ENCODE assay signal across 24 cellular contexts in genomic region chr7:67955061-67955460, GRCh38.
"Had no signal": no experiment of that assay in that cellular context is flagged by ENCODE, and none has a peak within 500 bp of the region (broad histone marks: within the 10 kb centered on the region; RNA-seq: fewer than 3 reads in every experiment).

No MANE protein-coding gene starts in this region.

- H3K4me3 Mint-ChIP-seq: activated B cell treated with CpG ODN at 0.5 μM for 24 hours; activated CD4-positive, alpha-beta memory T cell treated with anti-CD3 and anti-CD28 coated beads for 36 hours; activated naive CD4-positive, alpha-beta T cell treated with anti-CD3 and anti-CD28 coated beads, Interleukin-2, amount 10 ng/mL, durations not matched to agents 7 days and 5 days; activated T-cell treated with anti-CD3 and anti-CD28 coated beads, Interleukin-2, amount 50 U/mL, for 72 hours; natural killer cell treated with Interleukin-12 subunit alpha and Interleukin-12 subunit beta and Interleukin-15 and Interleukin-18, amount 100 ng/mL, for 72 hours; stimulated activated naive B cell treated with anti-CD40 and anti-IgM and Interleukin-4, amounts not matched to agents 10 μg/mL and 1 μg/mL and 100 μg/mL, for 72 hours had no signal

- H3K4me1 Mint-ChIP-seq: activated B cell treated with CpG ODN at 0.5 μM for 24 hours; activated naive CD4-positive, alpha-beta T cell treated with anti-CD3 and anti-CD28 coated beads, Interleukin-2, amount 10 ng/mL, durations not matched to agents 7 days and 5 days; stimulated activated naive B cell treated with anti-CD40 and anti-IgM and Interleukin-4, amounts not matched to agents 10 μg/mL and 1 μg/mL and 100 μg/mL, for 72 hours had no signal

- H3K27me3 ChIP-seq: esophagus muscularis mucosa, gastrocnemius medialis, right lobe of liver, transverse colon, uterus had no signal

- H3K27me3 Mint-ChIP-seq: activated B cell treated with CpG ODN at 0.5 μM for 24 hours; activated CD4-positive, alpha-beta memory T cell treated with anti-CD3 and anti-CD28 coated beads for 36 hours; activated naive CD4-positive, alpha-beta T cell treated with anti-CD3 and anti-CD28 coated beads, Interleukin-2, amount 10 ng/mL, durations not matched to agents 7 days and 5 days; natural killer cell treated with Interleukin-12 subunit alpha and Interleukin-12 subunit beta and Interleukin-15 and Interleukin-18, amount 100 ng/mL, for 72 hours; stimulated activated naive B cell treated with anti-CD40 and anti-IgM and Interleukin-4, amounts not matched to agents 10 μg/mL and 1 μg/mL and 100 μg/mL, for 72 hours had no signal

- H3K9me3 ChIP-seq: esophagus muscularis mucosa, gastrocnemius medialis, right lobe of liver, transverse colon, uterus had no signal

- H3K27ac ChIP-seq: coronary artery, esophagus muscularis mucosa, gastrocnemius medialis, parathyroid adenoma, right lobe of liver, transverse colon, uterus had no signal

- DNase-seq: activated B cell treated with CpG ODN at 0.5 μM for 24 hours; activated CD4-positive, alpha-beta memory T cell treated with anti-CD3 and anti-CD28 coated beads for 36 hours; activated CD4-positive, alpha-beta T cell treated with anti-CD3 and anti-CD28 coated beads for 4 hours; activated effector memory CD4-positive, alpha-beta T cell treated with anti-CD3 and anti-CD28 coated beads, Interleukin-2, amount 50 U/mL, for 16 hours; activated naive CD4-positive, alpha-beta T cell treated with anti-CD3 and anti-CD28 coated beads, Interleukin-2, amount 10 ng/mL, durations not matched to agents 7 days and 5 days; activated T-cell treated with anti-CD3 and anti-CD28 coated beads, Interleukin-2, amount 50 U/mL, for 72 hours; amygdala; cerebellar nuclear complex; gastrocnemius medialis; hippocampal formation; left ventricle myocardium superior; mammary epithelial cell; midbrain; right lobe of liver; small intestine; stimulated activated CD4-positive, alpha-beta T cell treated with anti-CD3 and anti-CD28 coated beads, Interleukin-2, amount 100 ng/mL, for 24 hours; stimulated activated naive B cell treated with anti-CD40 and anti-IgM and Interleukin-4, amounts not matched to agents 10 μg/mL and 1 μg/mL and 100 μg/mL, for 72 hours; T1000; transverse colon; uterus had no signal

- H3K27ac Mint-ChIP-seq: activated B cell treated with CpG ODN at 0.5 μM for 24 hours; activated CD4-positive, alpha-beta memory T cell treated with anti-CD3 and anti-CD28 coated beads for 36 hours; activated naive CD4-positive, alpha-beta T cell treated with anti-CD3 and anti-CD28 coated beads, Interleukin-2, amount 10 ng/mL, durations not matched to agents 7 days and 5 days; activated T-cell treated with anti-CD3 and anti-CD28 coated beads, Interleukin-2, amount 50 U/mL, for 72 hours; natural killer cell treated with Interleukin-12 subunit alpha and Interleukin-12 subunit beta and Interleukin-15 and Interleukin-18, amount 100 ng/mL, for 72 hours; stimulated activated naive B cell treated with anti-CD40 and anti-IgM and Interleukin-4, amounts not matched to agents 10 μg/mL and 1 μg/mL and 100 μg/mL, for 72 hours had no signal

- H3K36me3 Mint-ChIP-seq: activated CD4-positive, alpha-beta memory T cell treated with anti-CD3 and anti-CD28 coated beads for 36 hours; activated naive CD4-positive, alpha-beta T cell treated with anti-CD3 and anti-CD28 coated beads, Interleukin-2, amount 10 ng/mL, durations not matched to agents 7 days and 5 days; stimulated activated naive B cell treated with anti-CD40 and anti-IgM and Interleukin-4, amounts not matched to agents 10 μg/mL and 1 μg/mL and 100 μg/mL, for 72 hours had no signal

- ATAC-seq: activated T-cell treated with anti-CD3 and anti-CD28 coated beads, Interleukin-2, amount 50 U/mL, for 72 hours; gastrocnemius medialis; left ventricle myocardium superior; natural killer cell treated with Interleukin-12 subunit alpha and Interleukin-12 subunit beta and Interleukin-15 and Interleukin-18, amount 100 ng/mL, for 72 hours; right lobe of liver; stimulated activated naive B cell treated with anti-CD40 and anti-IgM and Interleukin-4, amounts not matched to agents 10 μg/mL and 1 μg/mL and 100 μg/mL, for 72 hours had no signal

- H3K4me1 ChIP-seq: esophagus muscularis mucosa, gastrocnemius medialis, parathyroid adenoma, right lobe of liver, transverse colon, uterus had no signal

- H3K4me3 ChIP-seq: coronary artery, esophagus muscularis mucosa, gastrocnemius medialis, right lobe of liver, transverse colon, uterus had no signal

- H3K36me3 ChIP-seq: esophagus muscularis mucosa, gastrocnemius medialis, right lobe of liver, transverse colon, uterus had no signal
